Comparison of ENCODE assay signal across 12 cellular contexts in genomic region chr5:51387854-51388320, GRCh38.
DNase-seq lines count a peak whose midpoint lies in the region; ATAC-seq lines count a peak whose summit lies in the region.
"Had no signal": no experiment of that assay in that cellular context is flagged by ENCODE, and none has a peak within 500 bp of the region (broad histone marks: within the 10 kb centered on the region; RNA-seq: fewer than 3 reads in every experiment).

No MANE protein-coding gene starts in this region.

- no peak for ATAC-seq in HG03045 (IDR thresholded peaks at IDR 0.05; ENCODE audit: unreplicated experiment)
- ATAC-seq: HCT116 had no signal

- no peaks in the 10 kb centered on the region for H3K9me3 ChIP-seq in iPS DF 6.9 (ENCODE audit: control insufficient read depth, insufficient read depth, low read length)
- H3K9me3 ChIP-seq: adrenal gland, transverse colon had no signal

- no CpG with 5 or more reads among the region's 10 CpGs for WGBS in iPS DF 6.9 (ENCODE audit: insufficient coverage, insufficient read length)

- H3K27ac ChIP-seq in iPS DF 6.9 (ENCODE audit: low read length): no peak overlapping the region
- H3K27ac ChIP-seq: skin epidermis, transverse colon had no signal

- peaks cover 12% of the 10 kb centered on the region; the same call in 1 of the 2 replicates for H3K4me1 ChIP-seq in iPS DF 6.9 (ENCODE audit: control insufficient read depth, insufficient read depth, low read length)

- no peaks in the 10 kb centered on the region for H3K36me3 ChIP-seq in iPS DF 6.9 (ENCODE audit: control insufficient read depth, insufficient read depth, low read length)
- H3K36me3 ChIP-seq: adrenal gland, transverse colon had no signal

- peaks cover 65% of the 10 kb centered on the region for H3K27me3 ChIP-seq in iPS DF 6.9 (ENCODE audit: control insufficient read depth, insufficient read depth, low read length)

- DNase-seq in NCI-H82 (lab: John Stamatoyannopoulos, UW) (peak; percentile 8), NCI-H82 treated with DMSO at 0.1 percent for 48 hours (lab: John Stamatoyannopoulos, UW; ENCODE audit: unreplicated experiment) (no peak), NCI-H774 (lab: John Stamatoyannopoulos, UW) (peak; percentile 71), iPS DF 6.9 (ENCODE audit: low read depth, low spot score) (no peak), T1000 (lab: John Stamatoyannopoulos, UW) (no peak), NCI-H526 treated with DMSO at 0.1 percent for 48 hours (lab: John Stamatoyannopoulos, UW) (no peak)
- DNase-seq in activated T-cell treated with anti-CD3 and anti-CD28 coated beads, Interleukin-2, amount 50 U/mL, for 1 hour: no peak
- DNase-seq: transverse colon had no signal

- H3K4me3 ChIP-seq in iPS DF 6.9 (ENCODE audit: low read length): peak overlapping the region; percentile 18; the same call in 1 of the 2 replicates
- H3K4me3 ChIP-seq: adrenal gland had no signal

Comparison
In these comparisons a context has a peak if more than half of its experiments do, and no peak if none do; other contexts are left out.
1. DNase-seq: peak in NCI-H82 (single experiment) and NCI-H774 (single experiment); none in NCI-H82 treated with DMSO at 0.1 percent for 48 hours (single experiment), iPS DF 6.9 (single experiment), T1000 (single experiment), activated T-cell treated with anti-CD3 and anti-CD28 coated beads, Interleukin-2, amount 50 U/mL, for 1 hour (single experiment) and NCI-H526 treated with DMSO at 0.1 percent for 48 hours (single experiment).